Comparison of ENCODE assay signal across 8 cellular contexts in the genomic region with DNA sequence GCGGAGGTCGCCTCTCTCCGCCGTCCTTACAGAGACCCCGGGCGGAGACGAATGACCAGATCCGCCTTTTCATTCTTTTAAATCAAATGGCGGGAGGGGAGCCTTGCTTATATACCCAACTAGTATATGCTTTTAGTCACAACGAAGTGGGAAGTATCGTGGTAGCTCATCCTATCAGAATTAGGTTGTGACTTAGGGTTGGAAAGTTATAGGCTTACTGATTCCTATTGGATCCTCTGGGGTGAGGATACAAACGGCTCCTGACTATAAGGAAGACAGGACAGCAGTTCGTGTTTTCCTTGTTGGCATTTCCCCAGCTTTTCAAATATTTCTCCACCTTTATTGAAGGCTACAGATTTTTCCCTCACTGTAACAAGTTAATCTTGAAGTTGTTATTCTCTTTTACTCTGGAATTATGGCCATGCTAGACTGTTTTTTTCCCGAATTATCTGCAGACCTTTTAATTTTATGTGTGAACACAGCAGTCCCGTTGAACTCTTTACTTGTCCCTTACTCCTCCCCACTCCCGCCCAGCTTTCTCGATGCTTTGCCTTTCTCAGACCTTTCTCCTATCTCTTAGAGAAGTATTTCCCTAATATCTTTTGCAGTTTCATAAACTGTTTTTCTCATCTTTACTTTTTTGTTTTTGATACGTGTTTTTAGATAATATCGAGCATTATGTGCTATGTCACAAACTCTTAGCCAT. TPM values are rescaled to one million over a fixed set of nuclear protein-coding genes. Genes with fewer than 3 reads are reported as not detected.
A peak's percentile ranks its signal among the peaks of the same experiment; 100 is the strongest.
DNase-seq lines count a peak whose midpoint lies in the region; ATAC-seq, FAIRE-seq and TF ChIP-seq lines count a peak whose summit lies in the region.

No MANE protein-coding gene starts in this region.

- peak overlapping the region; percentile 91 to 99 (median 95) for H3K27ac ChIP-seq in body of pancreas

- H3K9me3 Mint-ChIP-seq in activated CD4-positive, alpha-beta T cell treated with anti-CD3 and anti-CD28 coated beads for 36 hours (ENCODE audit: low read depth) = no peaks in the 10 kb centered on the region
- no peaks in the 10 kb centered on the region for H3K9me3 Mint-ChIP-seq in stimulated activated naive B cell treated with anti-CD40 and anti-IgM and Interleukin-4, amounts not matched to agents 10 μg/mL and 1 μg/mL and 100 μg/mL, for 72 hours

- no peak for TF ChIP-seq POLR2A in body of pancreas (IDR thresholded peaks at IDR 0.05)

- no peak for DNase-seq in activated CD4-positive, alpha-beta T cell treated with anti-CD3 and anti-CD28 coated beads for 36 hours
- no peak for DNase-seq in activated CD4-positive, alpha-beta T cell treated with anti-CD3 and anti-CD28 coated beads for 48 hours
- DNase-seq in NCI-H226 (peak; percentile 7), body of pancreas (no peak), 8988T (no peak)
- DNase-seq in stimulated activated naive B cell treated with anti-CD40 and anti-IgM and Interleukin-4, amounts not matched to agents 10 μg/mL and 1 μg/mL and 100 μg/mL, for 72 hours = no peak

- ATAC-seq in activated CD4-positive, alpha-beta T cell treated with anti-CD3 and anti-CD28 coated beads for 36 hours = peak; percentile 11
- peak; percentile 8 for ATAC-seq in HG02642 (IDR thresholded peaks at IDR 0.05; ENCODE audit: poor library complexity, unreplicated experiment)
- no peak for ATAC-seq in body of pancreas
- ATAC-seq in stimulated activated naive B cell treated with anti-CD40 and anti-IgM and Interleukin-4, amounts not matched to agents 10 μg/mL and 1 μg/mL and 100 μg/mL, for 72 hours (replicated peaks) = no peak

- POLR2A ChIA-PET in activated CD4-positive, alpha-beta T cell treated with anti-CD3 and anti-CD28 coated beads for 36 hours (lab: Charles Lee) = no interaction called here

- peaks cover 24% of the 10 kb centered on the region for H3K4me1 ChIP-seq in body of pancreas

- 2% methylated on average over 16 to 19 of the region's 19 CpGs for WGBS in body of pancreas, 2 donors

- no peaks in the 10 kb centered on the region for H3K27me3 ChIP-seq in body of pancreas

- H3K4me3 Mint-ChIP-seq in activated CD4-positive, alpha-beta T cell treated with anti-CD3 and anti-CD28 coated beads for 36 hours = peak overlapping the region; percentile 98
- H3K4me3 Mint-ChIP-seq in stimulated activated naive B cell treated with anti-CD40 and anti-IgM and Interleukin-4, amounts not matched to agents 10 μg/mL and 1 μg/mL and 100 μg/mL, for 72 hours = peak overlapping the region; percentile 99 to 100

- peak overlapping the region; percentile 100 for H3K27ac Mint-ChIP-seq in activated CD4-positive, alpha-beta T cell treated with anti-CD3 and anti-CD28 coated beads for 36 hours
- H3K27ac Mint-ChIP-seq in stimulated activated naive B cell treated with anti-CD40 and anti-IgM and Interleukin-4, amounts not matched to agents 10 μg/mL and 1 μg/mL and 100 μg/mL, for 72 hours = peak overlapping the region; percentile 100

- H3K9me3 ChIP-seq in body of pancreas = no peaks in the 10 kb centered on the region

- intact Hi-C loops in activated CD4-positive, alpha-beta T cell treated with anti-CD3 and anti-CD28 coated beads for 36 hours (cut with DNase I, micrococcal nuclease) = loop anchor here (5.0 to 10.0 kb wide), 3 partner anchors 780 to 1112 kb away; partner anchors contain the start of gene HMGB2 (in 1 of the 2)
- intact Hi-C loops in body of pancreas (cut with DNase I) = no loop called here

- no peak for TF ChIP-seq CTCF in body of pancreas (IDR thresholded peaks at IDR 0.05)

- H3K36me3 Mint-ChIP-seq in activated CD4-positive, alpha-beta T cell treated with anti-CD3 and anti-CD28 coated beads for 36 hours (ENCODE audit: low read depth) = peaks cover 15% of the 10 kb centered on the region
- H3K36me3 Mint-ChIP-seq in stimulated activated naive B cell treated with anti-CD40 and anti-IgM and Interleukin-4, amounts not matched to agents 10 μg/mL and 1 μg/mL and 100 μg/mL, for 72 hours = peaks cover 3 to 21% of the 10 kb centered on the region in 2 donors

- FAIRE-seq in islet of Langerhans (lab: Jason Lieb, UNC) = peak; percentile 5

- H3K4me3 ChIP-seq in body of pancreas = peak overlapping the region; percentile 80 to 89

- no peaks in the 10 kb centered on the region for H3K27me3 Mint-ChIP-seq in activated CD4-positive, alpha-beta T cell treated with anti-CD3 and anti-CD28 coated beads for 36 hours
- no peaks in the 10 kb centered on the region for H3K27me3 Mint-ChIP-seq in stimulated activated naive B cell treated with anti-CD40 and anti-IgM and Interleukin-4, amounts not matched to agents 10 μg/mL and 1 μg/mL and 100 μg/mL, for 72 hours

- CTCF ChIA-PET in activated CD4-positive, alpha-beta T cell treated with anti-CD3 and anti-CD28 coated beads for 36 hours (lab: Charles Lee) = interaction anchor here (0.6 kb wide), 2 partner anchors 20 to 70 kb away, joined by 3 read pairs; no protein-coding TSS in a partner anchor

- H3K4me1 Mint-ChIP-seq in activated CD4-positive, alpha-beta T cell treated with anti-CD3 and anti-CD28 coated beads for 36 hours = peaks cover 57% of the 10 kb centered on the region
- H3K4me1 Mint-ChIP-seq in stimulated activated naive B cell treated with anti-CD40 and anti-IgM and Interleukin-4, amounts not matched to agents 10 μg/mL and 1 μg/mL and 100 μg/mL, for 72 hours = peaks cover 26 to 48% of the 10 kb centered on the region in 2 donors

- H3K36me3 ChIP-seq in body of pancreas (replicated peaks in 1 of 2; ENCODE audit: insufficient read depth in 1 of 2, low read depth in 2 of 2) = no peaks in the 10 kb centered on the region

RNA-seq across cellular contexts. Expression of gene CEP44, which starts 0.6 kb away (rescaled TPM):
- total RNA-seq in activated CD4-positive, alpha-beta T cell treated with anti-CD3 and anti-CD28 coated beads for 36 hours = 10 to 100 TPM; 20.1 to 30.1 TPM
- 10 to 100 TPM; 13.2 to 27.5 TPM for total RNA-seq in body of pancreas

RNA-seq across cellular contexts. Expression of gene FBXO8, which starts 0.9 kb away (rescaled TPM):
- 10 to 100 TPM; 17.7 to 18.9 TPM for total RNA-seq in activated CD4-positive, alpha-beta T cell treated with anti-CD3 and anti-CD28 coated beads for 36 hours
- 10 to 100 TPM in 1 of 2 donors, 1 to 10 TPM in 1; 3.6 to 12.5 TPM for total RNA-seq in body of pancreas

Comparison
In these comparisons a context has a peak if more than half of its experiments do, and no peak if none do; other contexts are left out.
1. ATAC-seq: peak in activated CD4-positive, alpha-beta T cell treated with anti-CD3 and anti-CD28 coated beads for 36 hours (single experiment) and HG02642 (single experiment); none in body of pancreas (single experiment) and stimulated activated naive B cell treated with anti-CD40 and anti-IgM and Interleukin-4, amounts not matched to agents 10 μg/mL and 1 μg/mL and 100 μg/mL, for 72 hours (0 of 2).